In the genomic region with DNA sequence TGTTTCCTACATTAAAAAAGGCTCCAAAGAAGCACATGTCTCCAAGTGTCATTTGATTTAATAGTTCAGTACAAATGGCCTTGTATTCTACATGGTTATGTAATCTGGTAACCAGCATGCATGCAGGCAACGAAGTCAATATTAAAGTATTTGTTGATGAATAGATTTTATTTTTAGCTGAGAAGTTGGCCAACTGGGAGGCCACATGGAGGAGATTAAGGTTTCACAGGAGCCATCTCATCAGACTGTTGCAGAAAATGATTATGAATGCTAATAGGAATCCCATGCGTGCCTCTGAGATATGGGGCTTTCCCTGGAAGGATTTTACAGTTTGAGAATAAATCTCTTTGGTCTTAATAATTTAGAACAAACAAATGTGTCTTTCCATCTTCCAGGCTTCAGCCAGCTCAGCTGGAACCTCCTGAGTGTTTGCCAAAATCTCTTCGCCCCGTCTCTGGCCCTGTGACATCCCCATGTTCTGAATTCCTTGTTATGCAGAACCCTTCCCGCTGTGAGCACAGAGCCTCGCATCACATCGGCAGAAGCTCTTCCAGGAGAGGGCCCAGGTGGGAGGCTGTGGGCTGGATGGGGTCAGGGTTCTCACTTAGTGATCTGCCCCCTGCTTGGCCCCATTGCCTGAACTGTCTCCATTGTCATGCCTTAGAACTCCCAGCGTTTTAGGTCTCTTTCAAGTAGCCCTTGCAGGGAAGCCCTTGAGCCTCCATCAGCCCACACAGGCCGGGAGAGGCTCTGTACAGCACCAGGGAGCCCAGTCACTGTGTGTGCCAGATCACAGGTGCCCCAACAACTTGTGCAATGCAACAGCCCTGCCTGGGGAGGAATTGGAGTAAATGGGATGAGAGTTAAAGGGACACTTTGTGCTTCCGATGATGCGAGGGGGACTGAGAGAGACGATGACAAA, we compare ENCODE assay signal across 21 cellular contexts.
DNase-seq lines count a peak whose midpoint lies in the region; ATAC-seq, FAIRE-seq and TF ChIP-seq lines count a peak whose summit lies in the region.
"Had no signal": no experiment of that assay in that cellular context is flagged by ENCODE, and none has a peak within 500 bp of the region (broad histone marks: within the 10 kb centered on the region; RNA-seq: fewer than 3 reads in every experiment).

No MANE protein-coding gene starts in this region.

- H3K9ac ChIP-seq in H1 (replicated peaks in 1 of 4; ENCODE audit: extremely low read depth in 1 of 4, low read depth in 3 of 4, low read length in 3 of 4) (no peak overlapping the region), mesendoderm (ENCODE audit: low read length) (no peak overlapping the region)

- H2AFZ ChIP-seq in H1 (ENCODE audit: low read length) = no peak overlapping the region
- H2AFZ ChIP-seq: PC-9 had no signal

- H2BK120ac ChIP-seq in H1 (replicated peaks; ENCODE audit: low read depth, low read length) = no peak overlapping the region
- H2BK120ac ChIP-seq in mesendoderm (ENCODE audit: low read depth, low read length) = no peak overlapping the region

- H3K4me3 ChIP-seq in right atrium auricular region (no peak overlapping the region), H1 (ENCODE audit: extremely low read depth in 1 of 4, insufficient read depth in 2 of 4, low read depth in 3 of 4, low read length in 4 of 4) (no peak overlapping the region; a peak in 1 of 8 replicates), mesendoderm (ENCODE audit: low read length) (no peak overlapping the region)
- H3K4me3 ChIP-seq: HAP-1, left ventricle myocardium inferior, PC-9, testis had no signal

- peaks cover 8% of the 10 kb centered on the region for H3K9me3 Mint-ChIP-seq in type B pancreatic cell
- H3K9me3 Mint-ChIP-seq: activated CD4-positive, alpha-beta memory T cell treated with anti-CD3 and anti-CD28 coated beads, Interleukin-2, amount 10 ng/mL, durations not matched to agents 7 days and 5 days had no signal

- H3K79me1 ChIP-seq in H1 (ENCODE audit: low read depth, low read length) (no peaks in the 10 kb centered on the region), mesendoderm (ENCODE audit: low read length) (no peaks in the 10 kb centered on the region)

- H4K20me1 ChIP-seq in H1 (replicated peaks in 1 of 2; ENCODE audit: control insufficient read depth in 1 of 2, insufficient read depth in 2 of 2, low read length in 2 of 2) = no peaks in the 10 kb centered on the region

- DNase-seq in right atrium auricular region (ENCODE audit: low spot score) (peak; percentile 50), Right ventricle myocardium superior (no peak), H1 (ENCODE audit: low read depth in 1 of 2, low spot score in 2 of 2) (peak; percentile 27 to 48), mesendoderm (peak; percentile 13), type B pancreatic cell (ENCODE audit: extremely low spot score, unreplicated experiment) (peak; percentile 27), DMS 273 (lab: John Stamatoyannopoulos, UW; ENCODE audit: unreplicated experiment) (no peak), NCI-H69 (lab: John Stamatoyannopoulos, UW) (no peak)
- DNase-seq: activated B cell treated with CpG ODN at 0.5 μM for 24 hours; activated CD4-positive, alpha-beta memory T cell treated with anti-CD3 and anti-CD28 coated beads, Interleukin-2, amount 10 ng/mL, durations not matched to agents 7 days and 5 days; activated naive CD4-positive, alpha-beta T cell treated with anti-CD3 and anti-CD28 coated beads, Interleukin-2, amount 10 ng/mL, durations not matched to agents 7 days and 5 days; activated T-cell treated with anti-CD3 and anti-CD28 coated beads, Interleukin-2, amount 50 U/mL, for 4 hours; DMS53; immature natural killer cell; Kasumi-1; left ventricle myocardium inferior; NCI-H187; nucleus accumbens; PC-9; testis had no signal

- no peaks in the 10 kb centered on the region for H3K23me2 ChIP-seq in H1 (ENCODE audit: low read depth, low read length)

- no peak overlapping the region for H3K56ac ChIP-seq in H1 (replicated peaks; ENCODE audit: insufficient read length, low read depth, low read length)
- H3K56ac ChIP-seq in mesendoderm (ENCODE audit: low read length) = no peak overlapping the region

- H3K9me3 ChIP-seq in right atrium auricular region (peaks cover 0 to 16% of the 10 kb centered on the region in 2 donors), H1 (ENCODE audit: insufficient read depth in 2 of 2, low read depth in 1 of 2, low read length in 1 of 2) (no peaks in the 10 kb centered on the region)
- H3K9me3 ChIP-seq: HAP-1, testis had no signal

- no peaks in the 10 kb centered on the region for H3K4me1 ChIP-seq in right atrium auricular region
- peaks cover 0 to 11% (median 4%) of the 10 kb centered on the region in 4 experiments; a peak in 3 of 7 replicates for H3K4me1 ChIP-seq in H1 (replicated peaks in 1 of 4; ENCODE audit: control insufficient read depth in 3 of 4, insufficient read depth in 4 of 4, low read length in 3 of 4)
- no peaks in the 10 kb centered on the region for H3K4me1 ChIP-seq in mesendoderm (ENCODE audit: control insufficient read depth, low read depth, low read length)
- H3K4me1 ChIP-seq: HAP-1, left ventricle myocardium inferior, testis had no signal

- H2BK15ac ChIP-seq in H1 (ENCODE audit: low read length) = no peak overlapping the region
- H2BK15ac ChIP-seq in mesendoderm (replicated peaks; ENCODE audit: low read depth) = no peak overlapping the region

- no peak for TF ChIP-seq POLR2A in H1 (IDR thresholded peaks at IDR 0.05; ENCODE audit: control extremely low read depth in 1 of 2, low read depth in 2 of 2, low read length in 2 of 2)

- H3K18ac ChIP-seq in H1 (ENCODE audit: extremely low read depth, low read length) (no peak overlapping the region), mesendoderm (ENCODE audit: low read length) (no peak overlapping the region)

- peaks cover 23% of the 10 kb centered on the region for H3K4me1 Mint-ChIP-seq in type B pancreatic cell (ENCODE audit: unreplicated experiment)
- H3K4me1 Mint-ChIP-seq: activated B cell treated with CpG ODN at 0.5 μM for 24 hours; activated CD4-positive, alpha-beta memory T cell treated with anti-CD3 and anti-CD28 coated beads, Interleukin-2, amount 10 ng/mL, durations not matched to agents 7 days and 5 days; activated naive CD4-positive, alpha-beta T cell treated with anti-CD3 and anti-CD28 coated beads, Interleukin-2, amount 10 ng/mL, durations not matched to agents 7 days and 5 days; immature natural killer cell had no signal

- H3K27ac ChIP-seq in right atrium auricular region (no peak overlapping the region), H1 (ENCODE audit: low read depth, low read length) (no peak overlapping the region), mesendoderm (ENCODE audit: low read depth, low read length) (no peak overlapping the region)
- H3K27ac ChIP-seq: left ventricle myocardium inferior, PC-9, testis had no signal

- H3K4me2 ChIP-seq in H1 (ENCODE audit: insufficient read depth in 1 of 2, low read depth in 2 of 2, low read length in 2 of 2) (no peak overlapping the region; a peak in 1 of 4 replicates), mesendoderm (ENCODE audit: low read length) (no peak overlapping the region)
- H3K4me2 ChIP-seq: PC-9 had no signal

- H3K79me2 ChIP-seq in H1 (ENCODE audit: control insufficient read depth in 1 of 2, insufficient read depth in 2 of 2, low read length in 2 of 2) = no peaks in the 10 kb centered on the region
- no peaks in the 10 kb centered on the region for H3K79me2 ChIP-seq in mesendoderm (ENCODE audit: control insufficient read depth, insufficient read depth, low read length)

- H2AK5ac ChIP-seq in H1 (ENCODE audit: low read depth, low read length) (no peak overlapping the region), mesendoderm (ENCODE audit: low read length) (no peak overlapping the region)

- H4K5ac ChIP-seq in H1 (ENCODE audit: insufficient read length, low read depth, low read length) (no peak overlapping the region), mesendoderm (ENCODE audit: low read length) (no peak overlapping the region)

- H3K4me3 Mint-ChIP-seq in type B pancreatic cell = no peak overlapping the region
- H3K4me3 Mint-ChIP-seq: activated B cell treated with CpG ODN at 0.5 μM for 24 hours; activated CD4-positive, alpha-beta memory T cell treated with anti-CD3 and anti-CD28 coated beads, Interleukin-2, amount 10 ng/mL, durations not matched to agents 7 days and 5 days; activated naive CD4-positive, alpha-beta T cell treated with anti-CD3 and anti-CD28 coated beads, Interleukin-2, amount 10 ng/mL, durations not matched to agents 7 days and 5 days; activated T-cell treated with anti-CD3 and anti-CD28 coated beads, Interleukin-2, amount 50 U/mL, for 4 hours; immature natural killer cell had no signal

- H3K4ac ChIP-seq in H1 (replicated peaks; ENCODE audit: insufficient read length, low read depth, low read length) (no peak overlapping the region), mesendoderm (ENCODE audit: low read depth, low read length) (no peak overlapping the region)

- no peak overlapping the region for H3K14ac ChIP-seq in H1 (ENCODE audit: insufficient read length)

- no peak overlapping the region for H2BK20ac ChIP-seq in H1 (ENCODE audit: low read length)

- TF ChIP-seq RAD21 in H1 (IDR thresholded peaks at IDR 0.05 in 1 of 2, conservative IDR thresholded peaks at IDR 0.05 in 1 of 2; ENCODE audit: low read depth in 2 of 2, low read length in 2 of 2) = 0 out of 4 replicates have a peak, but pooled peaks of 1 of the 2 experiments have one; percentile 1

- no peaks in the 10 kb centered on the region for H3K36me3 Mint-ChIP-seq in type B pancreatic cell
- H3K36me3 Mint-ChIP-seq: activated naive CD4-positive, alpha-beta T cell treated with anti-CD3 and anti-CD28 coated beads, Interleukin-2, amount 10 ng/mL, durations not matched to agents 7 days and 5 days; immature natural killer cell had no signal

- no peak for FAIRE-seq in H1 (lab: Jason Lieb, UNC)

- 49% methylated on average over 9 of the region's 12 CpGs; no CpG with 5 or more reads in 1 of the 2 experiments for WGBS in H1 (ENCODE audit: extremely low coverage in 1 of 2, insufficient coverage in 1 of 2, insufficient read length in 1 of 2, insufficient replicate concordance in 2 of 2, low coverage in 1 of 2, low lambda C conversion rate in 2 of 2, missing lambda C conversion rate in 1 of 2), 2 experiments
- no CpG with 5 or more reads among the region's 12 CpGs for WGBS in mesendoderm (ENCODE audit: extremely low coverage, insufficient coverage, low lambda C conversion rate)

- no peak overlapping the region for H4K8ac ChIP-seq in H1 (ENCODE audit: extremely low read depth, insufficient read depth, low read length)
- H4K8ac ChIP-seq in mesendoderm (ENCODE audit: low read depth, low read length) = no peak overlapping the region

- H2BK5ac ChIP-seq in H1 (ENCODE audit: low read depth, low read length) (no peak overlapping the region), mesendoderm (ENCODE audit: low read length) (no peak overlapping the region)

- no peak overlapping the region for H3K27ac Mint-ChIP-seq in type B pancreatic cell
- H3K27ac Mint-ChIP-seq: activated B cell treated with CpG ODN at 0.5 μM for 24 hours; activated CD4-positive, alpha-beta memory T cell treated with anti-CD3 and anti-CD28 coated beads, Interleukin-2, amount 10 ng/mL, durations not matched to agents 7 days and 5 days; activated naive CD4-positive, alpha-beta T cell treated with anti-CD3 and anti-CD28 coated beads, Interleukin-2, amount 10 ng/mL, durations not matched to agents 7 days and 5 days; immature natural killer cell had no signal

- H4K91ac ChIP-seq in H1 (replicated peaks; ENCODE audit: insufficient read length, low read length) = no peak overlapping the region

- H3K36me3 ChIP-seq in right atrium auricular region (no peaks in the 10 kb centered on the region), H1 (ENCODE audit: control insufficient read depth in 2 of 4, insufficient read depth in 4 of 4, low read length in 3 of 4) (no peaks in the 10 kb centered on the region), mesendoderm (ENCODE audit: control insufficient read depth, insufficient read depth, low read length) (no peaks in the 10 kb centered on the region)
- H3K36me3 ChIP-seq: HAP-1, left ventricle myocardium inferior had no signal

- ATAC-seq in Right ventricle myocardium superior (ENCODE audit: poor library complexity) (no peak), HG03108 (IDR thresholded peaks at IDR 0.05; ENCODE audit: unreplicated experiment) (no peak)
- ATAC-seq: activated T-cell treated with anti-CD3 and anti-CD28 coated beads, Interleukin-2, amount 50 U/mL, for 4 hours had no signal

- no peak overlapping the region for H2BK12ac ChIP-seq in H1 (ENCODE audit: low read depth, low read length)

- TF ChIP-seq EP300 in H1 (IDR thresholded peaks at IDR 0.05; ENCODE audit: borderline replicate concordance in 1 of 2, low read depth in 2 of 2, low read length in 2 of 2) = no peak

- POLR2A ChIA-PET in H1 (lab: Charles Lee; ENCODE audit: partially characterized antibody) = no interaction called here

- H3K27me3 Mint-ChIP-seq in type B pancreatic cell = peaks cover 9% of the 10 kb centered on the region

- CTCF ChIA-PET in H1 (lab: Charles Lee; ENCODE audit: partially characterized antibody) = interaction anchor here (1.2 kb wide), 1 partner anchor 13 kb away, joined by 3 read pairs; no protein-coding TSS in a partner anchor

- no peak overlapping the region for H3K23ac ChIP-seq in H1 (ENCODE audit: insufficient read length)
- no peak overlapping the region for H3K23ac ChIP-seq in mesendoderm (ENCODE audit: low read length)

- intact Hi-C loops in Right ventricle myocardium superior (cut with DNase I) = no loop called here

- TF ChIP-seq CTCF in right atrium auricular region (IDR thresholded peaks at IDR 0.05) = no peak
- no peak for TF ChIP-seq CTCF in H1 (IDR thresholded peaks at IDR 0.05; ENCODE audit: control extremely low read depth in 1 of 3, insufficient read depth in 1 of 3, low read depth in 1 of 3, low read length in 3 of 3)
- TF ChIP-seq CTCF in type B pancreatic cell (conservative IDR thresholded peaks at IDR 0.05) = no peak

- H3K27me3 ChIP-seq in right atrium auricular region = no peaks in the 10 kb centered on the region
- H3K27me3 ChIP-seq in H1 (replicated peaks in 1 of 4; ENCODE audit: control insufficient read depth in 3 of 4, extremely low read depth in 1 of 4, insufficient read depth in 3 of 4, low read length in 3 of 4) = no peaks in the 10 kb centered on the region; a peak in 1 of 7 replicates
- no peaks in the 10 kb centered on the region for H3K27me3 ChIP-seq in mesendoderm (ENCODE audit: insufficient read depth, low read length, poor library complexity)
- H3K27me3 ChIP-seq: testis had no signal

Comparison
In these comparisons a context has a peak if more than half of its experiments do, and no peak if none do; other contexts are left out.
1. DNase-seq: peak in right atrium auricular region (single experiment), H1 (2 of 2), mesendoderm (single experiment) and type B pancreatic cell (single experiment); none in Right ventricle myocardium superior (single experiment), DMS 273 (single experiment) and NCI-H69 (single experiment).